In the genomic region with DNA sequence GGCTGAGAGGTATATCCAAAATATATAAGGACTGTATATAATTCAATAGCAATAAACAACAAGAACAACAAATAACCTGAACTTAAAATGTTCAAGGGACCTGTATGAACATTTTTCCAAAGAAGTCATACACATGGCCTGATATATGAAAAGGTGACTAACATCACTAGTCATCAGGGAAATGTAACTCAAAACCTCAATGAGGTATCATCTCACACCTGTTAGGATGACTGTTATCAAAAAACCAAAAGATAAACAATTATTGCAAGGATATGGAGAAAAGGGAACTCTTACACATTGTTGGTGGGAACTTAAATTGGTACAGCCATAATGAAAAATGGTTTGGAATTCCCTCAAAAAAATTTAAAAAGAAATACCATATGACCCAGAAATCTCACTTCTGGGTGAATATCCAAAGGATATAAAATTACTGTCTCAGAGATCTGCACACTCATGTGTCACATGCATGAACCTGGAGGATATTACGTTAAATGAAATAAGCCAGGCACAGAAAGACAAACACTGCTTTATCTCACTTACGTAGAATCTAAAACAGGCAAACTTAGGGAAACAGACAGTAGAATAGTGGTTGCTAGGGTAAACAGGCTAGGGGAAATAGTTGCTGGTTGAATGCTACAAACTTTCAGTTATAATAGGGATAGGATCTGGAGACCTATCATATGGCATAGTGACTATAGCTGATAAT, we compare ENCODE assay signal across 21 cellular contexts.
DNase-seq lines count a peak whose midpoint lies in the region; ATAC-seq, FAIRE-seq and TF ChIP-seq lines count a peak whose summit lies in the region.
"Had no signal": no experiment of that assay in that cellular context is flagged by ENCODE, and none has a peak within 500 bp of the region (broad histone marks: within the 10 kb centered on the region; RNA-seq: fewer than 3 reads in every experiment).

No MANE protein-coding gene starts in this region.

- no peak for ATAC-seq in SK-N-SH treated with all-trans-retinoic acid at 6 μM for 48 hours
- ATAC-seq: GM23338 had no signal

- DNase-seq in H54 (ENCODE audit: insufficient read length, low spot score) (no peak), M059J (ENCODE audit: low read depth) (peak; percentile 14), kidney tubule cell (ENCODE audit: low spot score) (peak; percentile 55), occipital lobe (lab: John Stamatoyannopoulos, UW) (no peak), cerebellum (ENCODE audit: low spot score) (no peak), DMS153 treated with DMSO at 0.1 percent for 48 hours (lab: John Stamatoyannopoulos, UW; ENCODE audit: unreplicated experiment) (no peak)
- DNase-seq: BE2C, HCEC 1CT, Karpas-422, MG63, NCI-H1417, NCI-H187, NCI-H2107, NCI-H2227 treated with DMSO at 0.1 percent for 48 hours, NCI-H510A, NCI-H748 treated with DMSO at 0.1 percent for 48 hours, SIG-M5 had no signal

- FAIRE-seq in H54 (lab: Jason Lieb, UNC), result peak; percentile 36
- FAIRE-seq: GM12892, GM18507 had no signal

- no peak for TF ChIP-seq POLR2A in H54 (IDR thresholded peaks at IDR 0.05; ENCODE audit: low read depth, low read length)

TF ChIP-seq in SK-N-SH treated with all-trans-retinoic acid at 6 μM for 48 hours, 23 proteins besides CTCF, POLR2A, EP300 and RAD21:
- TF ChIP-seq, protein P1, sequence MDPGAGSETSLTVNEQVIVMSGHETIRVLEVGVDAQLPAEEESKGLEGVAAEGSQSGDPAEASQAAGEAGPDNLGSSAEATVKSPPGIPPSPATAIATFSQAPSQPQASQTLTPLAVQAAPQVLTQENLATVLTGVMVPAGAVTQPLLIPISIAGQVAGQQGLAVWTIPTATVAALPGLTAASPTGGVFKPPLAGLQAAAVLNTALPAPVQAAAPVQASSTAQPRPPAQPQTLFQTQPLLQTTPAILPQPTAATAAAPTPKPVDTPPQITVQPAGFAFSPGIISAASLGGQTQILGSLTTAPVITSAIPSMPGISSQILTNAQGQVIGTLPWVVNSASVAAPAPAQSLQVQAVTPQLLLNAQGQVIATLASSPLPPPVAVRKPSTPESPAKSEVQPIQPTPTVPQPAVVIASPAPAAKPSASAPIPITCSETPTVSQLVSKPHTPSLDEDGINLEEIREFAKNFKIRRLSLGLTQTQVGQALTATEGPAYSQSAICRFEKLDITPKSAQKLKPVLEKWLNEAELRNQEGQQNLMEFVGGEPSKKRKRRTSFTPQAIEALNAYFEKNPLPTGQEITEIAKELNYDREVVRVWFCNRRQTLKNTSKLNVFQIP (CRISPR knock-in tag; IDR thresholded peaks at IDR 0.05; ENCODE audit: borderline replicate concordance, low read depth), result no peak
- peak; percentile 65; the same call in 1 of the 2 replicates for TF ChIP-seq TCF4 (CRISPR knock-in tag; IDR thresholded peaks at IDR 0.05; ENCODE audit: borderline replicate concordance)
- no peak for TF ChIP-seq BACH2 (CRISPR knock-in tag; IDR thresholded peaks at IDR 0.05; ENCODE audit: borderline replicate concordance)
- TF ChIP-seq ARNTL (CRISPR knock-in tag; IDR thresholded peaks at IDR 0.05; ENCODE audit: borderline replicate concordance, low read depth), result no peak
- TF ChIP-seq OSR1 (CRISPR knock-in tag; IDR thresholded peaks at IDR 0.05), result no peak
TF ChIP-seq in SK-N-SH treated with all-trans-retinoic acid at 6 μM for 48 hours: peak in this region for 1.

Comparison
In these comparisons a context has a peak if more than half of its experiments do, and no peak if none do; other contexts are left out.
1. DNase-seq: peak in M059J (single experiment) and kidney tubule cell (single experiment); none in H54 (single experiment), occipital lobe (single experiment), cerebellum (single experiment) and DMS153 treated with DMSO at 0.1 percent for 48 hours (single experiment).